In genomic region chr14:37124617-37125016, GRCh38 we compare ENCODE assay signal across 17 cellular contexts. TPM values are rescaled to one million over a fixed set of nuclear protein-coding genes. Genes with fewer than 3 reads are reported as not detected.
A peak's percentile ranks its signal among the peaks of the same experiment; 100 is the strongest.
DNase-seq lines count a peak whose midpoint lies in the region; ATAC-seq and TF ChIP-seq lines count a peak whose summit lies in the region.
"Had no signal": no experiment of that assay in that cellular context is flagged by ENCODE, and none has a peak within 500 bp of the region (broad histone marks: within the 10 kb centered on the region; RNA-seq: fewer than 3 reads in every experiment).

No MANE protein-coding gene starts in this region.

- H3K27me3 Mint-ChIP-seq in H9 (ENCODE audit: low read depth), result no peaks in the 10 kb centered on the region
- H3K27me3 Mint-ChIP-seq: activated naive CD8-positive, alpha-beta T cell treated with anti-CD3 and anti-CD28 coated beads, Interleukin-2, amount 10 ng/mL, durations not matched to agents 7 days and 5 days; naive B cell had no signal

- H3K79me2 ChIP-seq in H9 (ENCODE audit: insufficient read depth, low read length) (no peaks in the 10 kb centered on the region), PC-3 (ENCODE audit: low read length) (no peaks in the 10 kb centered on the region)

- H3K9ac ChIP-seq in H9 (ENCODE audit: extremely low read depth, insufficient read length, low read length) (no peak overlapping the region), PC-3 (ENCODE audit: low read length) (no peak overlapping the region)

- no peak overlapping the region for H3K4me2 ChIP-seq in H9 (ENCODE audit: insufficient read depth, insufficient read length, low read length)
- 0 out of 2 replicates have a peak overlapping the region, but pooled peaks have one; percentile 1 for H3K4me2 ChIP-seq in PC-3 (ENCODE audit: low read length)

- H3K36me3 Mint-ChIP-seq in H9 (ENCODE audit: insufficient read depth in 1 of 3, low read depth in 3 of 3), result peaks cover 0 to 1% (median under 1%) of the 10 kb centered on the region in 3 experiments; a peak in 3 of 7 replicates
- H3K36me3 Mint-ChIP-seq: activated naive CD8-positive, alpha-beta T cell treated with anti-CD3 and anti-CD28 coated beads, Interleukin-2, amount 10 ng/mL, durations not matched to agents 7 days and 5 days; naive B cell had no signal

- H3K23me2 ChIP-seq in H9 (ENCODE audit: insufficient read length, low read depth, low read length, poor library complexity, severe bottlenecking), result no peaks in the 10 kb centered on the region

- no peaks in the 10 kb centered on the region for H3K4me1 ChIP-seq in H9 (ENCODE audit: insufficient read depth, low read length)
- H3K4me1 ChIP-seq in PC-3 (ENCODE audit: insufficient read depth, low read length), result peaks cover 38% of the 10 kb centered on the region

- no peaks in the 10 kb centered on the region for H3K36me3 ChIP-seq in PC-3 (ENCODE audit: low read depth, low read length)

- H3K79me1 ChIP-seq in H9 (ENCODE audit: insufficient read depth, low read depth, low read length, poor library complexity, severe bottlenecking), result no peaks in the 10 kb centered on the region

- CTCF ChIA-PET in PC-3 (lab: Charles Lee), result interaction anchor here (0.6 kb wide), 1 partner anchor 68 kb away, joined by 3 read pairs; no protein-coding TSS in a partner anchor

- POLR2A ChIA-PET in PC-3 (lab: Charles Lee; ENCODE audit: unreplicated experiment), result interaction anchor here (0.5 kb wide), 1 partner anchor 182 kb away, joined by 4 read pairs; no protein-coding TSS in a partner anchor

- no peak overlapping the region for H3K18ac ChIP-seq in H9 (ENCODE audit: insufficient read length, low read depth, low read length)

- TF ChIP-seq CTCF in AG10803 (conservative IDR thresholded peaks at IDR 0.05; ENCODE audit: low read length), result peak; percentile 19; the same call in 1 of the 2 replicates
- TF ChIP-seq CTCF in H9 (conservative IDR thresholded peaks at IDR 0.05), result peak; percentile 51
- peak; percentile 46; the same call in 1 of the 2 replicates for TF ChIP-seq CTCF in PC-3 (conservative IDR thresholded peaks at IDR 0.05; ENCODE audit: low read depth, low read length)

- H3K56ac ChIP-seq in H9 (ENCODE audit: insufficient read length, low read depth, low read length), result no peak overlapping the region

- BruUV-seq in PC-3 (replicated peaks; lab: Mats Ljungman, UMichigan), result no TSS peak

- no peaks in the 10 kb centered on the region for H3K9me2 ChIP-seq in PC-3 (replicated peaks; ENCODE audit: low read length)

- no peak overlapping the region for H2BK120ac ChIP-seq in H9 (ENCODE audit: low read depth, low read length, poor library complexity, severe bottlenecking)

- H3K9me3 ChIP-seq in H9 (ENCODE audit: control insufficient read depth, low read depth, low read length) (no peaks in the 10 kb centered on the region), PC-3 (ENCODE audit: low read length) (no peaks in the 10 kb centered on the region)

- H4K20me1 ChIP-seq in H9 (ENCODE audit: control insufficient read depth, insufficient read depth, insufficient read length), result no peaks in the 10 kb centered on the region
- H4K20me1 ChIP-seq in PC-3 (ENCODE audit: low read length), result no peaks in the 10 kb centered on the region

- H2BK20ac ChIP-seq in H9 (ENCODE audit: low read depth, low read length, poor library complexity, severe bottlenecking), result no peak overlapping the region

- H3K27ac ChIP-seq in H9 (ENCODE audit: insufficient read length, low read depth, low read length), result no peak overlapping the region
- H3K27ac ChIP-seq in PC-3 (ENCODE audit: low read length), result no peak overlapping the region

- no peak overlapping the region for H2AK5ac ChIP-seq in H9 (ENCODE audit: insufficient read length, low read length)

- no peak overlapping the region for H4K8ac ChIP-seq in H9 (replicated peaks; ENCODE audit: insufficient read length, low read depth, low read length)

- no peaks in the 10 kb centered on the region for H3K9me3 Mint-ChIP-seq in H9

- H3K27ac Mint-ChIP-seq in H9, result peak overlapping the region in 1 of 3 experiments; percentile 68; a peak in 2 of 7 replicates
- H3K27ac Mint-ChIP-seq: activated naive CD8-positive, alpha-beta T cell treated with anti-CD3 and anti-CD28 coated beads, Interleukin-2, amount 10 ng/mL, durations not matched to agents 7 days and 5 days; naive B cell had no signal

- no peak for TF ChIP-seq POLR2A in erythroblast (IDR thresholded peaks at IDR 0.05; ENCODE audit: low read length)

- H3K4ac ChIP-seq in H9 (ENCODE audit: low read depth, low read length), result no peak overlapping the region

- H2BK15ac ChIP-seq in H9 (ENCODE audit: low read depth, low read length), result no peak overlapping the region

- H3K27me3 ChIP-seq in H9 (ENCODE audit: insufficient read depth, low read length) (no peaks in the 10 kb centered on the region), PC-3 (ENCODE audit: low read length) (no peaks in the 10 kb centered on the region)

- no peak overlapping the region for H3K23ac ChIP-seq in H9 (ENCODE audit: insufficient read length, low read depth, low read length)

- H3K4me1 Mint-ChIP-seq in H9, result peaks cover 0 to 6% of the 10 kb centered on the region in 2 experiments; a peak in 2 of 4 replicates
- H3K4me1 Mint-ChIP-seq: activated naive CD8-positive, alpha-beta T cell treated with anti-CD3 and anti-CD28 coated beads, Interleukin-2, amount 10 ng/mL, durations not matched to agents 7 days and 5 days; naive B cell had no signal

- no peak overlapping the region for H3K4me3 Mint-ChIP-seq in H9
- H3K4me3 Mint-ChIP-seq: activated naive CD8-positive, alpha-beta T cell treated with anti-CD3 and anti-CD28 coated beads, Interleukin-2, amount 10 ng/mL, durations not matched to agents 7 days and 5 days; naive B cell had no signal

- no peak overlapping the region for H3K4me3 ChIP-seq in AG10803 (ENCODE audit: low read length)
- H3K4me3 ChIP-seq in PC-3 (ENCODE audit: low read length), result no peak overlapping the region
- H3K4me3 ChIP-seq: GM12878 had no signal

- no CpG with 5 or more reads among the region's 3 CpGs for whole genome bisulfite sequencing in H9 (ENCODE audit: extremely low coverage, insufficient read length, low lambda C conversion rate)

- H3K14ac ChIP-seq in H9 (ENCODE audit: insufficient read depth, low read length), result no peak overlapping the region

- H2BK12ac ChIP-seq in H9 (ENCODE audit: insufficient read length, low read depth, low read length), result no peak overlapping the region

- peak; percentile 10; the same call in 1 of the 2 replicates for ATAC-seq in PC-3
- ATAC-seq: GM12878, left lobe of liver had no signal

- H3F3A ChIP-seq in PC-3 (ENCODE audit: low read length, unreplicated experiment), result no peaks in the 10 kb centered on the region

- H2BK5ac ChIP-seq in H9 (ENCODE audit: insufficient read length, low read length), result no peak overlapping the region

- H4K91ac ChIP-seq in H9 (ENCODE audit: insufficient read length, low read depth, low read length), result no peak overlapping the region

- no peak for DNase-seq in AG10803 (ENCODE audit: low read depth)
- peak; percentile 54 for DNase-seq in H9
- peak; percentile 47 for DNase-seq in PC-3
- peak; percentile 45 to 61 for DNase-seq in erythroblast (lab: John Stamatoyannopoulos, UW)
- no peak for DNase-seq in activated T-cell treated with anti-CD3 and anti-CD28 coated beads for 4 hours
- no peak for DNase-seq in activated CD4-positive, alpha-beta T cell treated with anti-CD3 and anti-CD28 coated beads, Interleukin-2, amount 50 U/mL, for 1 hour
- DNase-seq in activated gamma-delta T cell (lab: John Stamatoyannopoulos, UW), result no peak
- DNase-seq in NCI-H146 (lab: John Stamatoyannopoulos, UW), result no peak
- DNase-seq: activated CD4-positive, alpha-beta T cell treated with anti-CD3 and anti-CD28 coated beads for 1 hour; activated naive CD8-positive, alpha-beta T cell treated with anti-CD3 and anti-CD28 coated beads, Interleukin-2, amount 10 ng/mL, durations not matched to agents 7 days and 5 days; DMS79 treated with DMSO at 0.1 percent for 48 hours; MV-4-11; naive B cell; NCI-H226 had no signal

- no peak overlapping the region for H3T11ph ChIP-seq in H9 (ENCODE audit: low read length)

- no peak overlapping the region for H2AFZ ChIP-seq in H9 (ENCODE audit: low read length)
- H2AFZ ChIP-seq in PC-3 (ENCODE audit: low read length), result no peak overlapping the region

- intact Hi-C loops in PC-3 (cut with micrococcal nuclease), result loop anchor here (2.0 kb wide), 1 partner anchor 48 kb away; the partner anchor contains the start of gene SLC25A21

- no peak overlapping the region for H4K5ac ChIP-seq in H9 (ENCODE audit: insufficient read length, low read depth, low read length)

RNA-seq across cellular contexts. Expression of gene SLC25A21, which starts 47.8 kb away (rescaled TPM):
- total RNA-seq in H9 (2021) (5.8 and 7.1 TPM in 2 replicates), PC-3 (2014; rRNA removed) (0.87 and 1.0 TPM in 2 replicates)
- total RNA-seq: activated naive CD8-positive, alpha-beta T cell treated with anti-CD3 and anti-CD28 coated beads, Interleukin-2, amount 10 ng/mL, durations not matched to agents 7 days and 5 days; T-helper 1 cell treated with Interleukin-12 subunit alpha and Interleukin-12 subunit beta and Interleukin-4 antibody, amounts not matched to agents 30 ng/mL and 1 ng/mL, for 36 hours had no signal

Comparison
In these comparisons a context has a peak if more than half of its experiments do, and no peak if none do; other contexts are left out.
1. DNase-seq: peak in H9 (single experiment), PC-3 (single experiment) and erythroblast (2 of 2); none in AG10803 (single experiment), activated T-cell treated with anti-CD3 and anti-CD28 coated beads for 4 hours (single experiment), activated CD4-positive, alpha-beta T cell treated with anti-CD3 and anti-CD28 coated beads, Interleukin-2, amount 50 U/mL, for 1 hour (single experiment), activated gamma-delta T cell (single experiment) and NCI-H146 (single experiment).
2. Peak in every context shown above with its lines, with median percentiles within 50 percentile points of each other: CTCF ChIP-seq.